Comparison of ENCODE assay signal across 9 cellular contexts in the genomic region with DNA sequence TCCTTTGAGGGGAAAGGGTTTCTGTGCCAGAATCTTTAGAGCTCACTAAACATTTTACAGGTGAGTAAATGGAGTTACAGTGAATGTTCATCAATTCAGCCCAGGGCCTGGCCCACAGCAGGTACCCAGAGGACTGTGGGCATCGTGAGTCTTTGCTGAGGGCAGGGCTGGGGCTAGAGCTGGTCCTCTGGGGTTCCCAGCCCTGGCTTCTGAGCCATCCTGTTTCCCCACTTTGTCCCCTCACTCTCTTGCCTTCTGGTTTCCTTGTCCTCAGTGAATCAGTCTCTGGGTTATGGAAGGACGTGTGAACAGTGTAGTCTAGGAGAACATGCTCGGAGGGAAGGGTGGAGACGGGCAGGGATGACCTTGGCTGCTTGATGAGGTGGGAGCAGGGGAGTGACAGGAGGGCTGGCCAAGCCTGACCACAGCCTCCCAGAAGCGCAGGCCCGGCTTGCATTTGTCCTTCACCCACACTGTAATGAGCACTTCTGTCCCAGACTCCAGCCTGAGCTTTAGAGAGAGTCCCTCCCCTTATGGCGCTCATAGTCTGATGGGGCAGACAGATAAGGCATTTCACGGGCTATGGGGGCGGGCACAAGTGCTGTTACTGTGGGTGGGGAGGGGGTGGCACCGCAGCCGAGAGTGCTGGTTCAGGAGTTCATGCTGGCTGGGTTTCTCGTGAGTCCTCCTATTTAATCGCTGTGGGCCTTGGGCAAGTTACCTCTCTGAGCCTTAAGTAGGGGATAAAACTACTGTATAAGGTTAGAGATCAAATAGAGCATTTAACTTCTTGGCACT. TPM values are rescaled to one million over a fixed set of nuclear protein-coding genes. Genes with fewer than 3 reads are reported as not detected.
DNase-seq lines count a peak whose midpoint lies in the region; ATAC-seq, FAIRE-seq and TF ChIP-seq lines count a peak whose summit lies in the region.
"Had no signal": no experiment of that assay in that cellular context is flagged by ENCODE, and none has a peak within 500 bp of the region (broad histone marks: within the 10 kb centered on the region; RNA-seq: fewer than 3 reads in every experiment).

No MANE protein-coding gene starts in this region.

- H3K36me3 ChIP-seq in naive thymus-derived CD4-positive, alpha-beta T cell (ENCODE audit: control insufficient read depth in 2 of 3, insufficient read depth in 3 of 3, low read length in 3 of 3) = peaks cover 0 to 19% (median 0%) of the 10 kb centered on the region in 3 experiments

- peaks cover 68 to 90% (median 79%) of the 10 kb centered on the region in 7 donors for H3K4me1 Mint-ChIP-seq in naive thymus-derived CD4-positive, alpha-beta T cell
- peaks cover 56% of the 10 kb centered on the region for H3K4me1 Mint-ChIP-seq in type B pancreatic cell (ENCODE audit: unreplicated experiment)

- peak overlapping the region; percentile 36 for H3K4me3 ChIP-seq in naive thymus-derived CD4-positive, alpha-beta T cell (ENCODE audit: low read length)

- H3K27ac ChIP-seq in naive thymus-derived CD4-positive, alpha-beta T cell (ENCODE audit: low read depth, low read length) = peak overlapping the region; percentile 56

- CTCF ChIA-PET in naive thymus-derived CD4-positive, alpha-beta T cell (lab: Charles Lee) = interaction anchor here (0.6 to 1.4 kb wide), 8 partner anchors 10 to 54 kb away, joined by 3 to 5 read pairs (median 3); no protein-coding TSS in a partner anchor

- peak overlapping the region; percentile 64 to 92 (median 79) for H3K4me3 Mint-ChIP-seq in naive thymus-derived CD4-positive, alpha-beta T cell
- peak overlapping the region; percentile 44 for H3K4me3 Mint-ChIP-seq in type B pancreatic cell

- peak; percentile 40 to 61 for DNase-seq in activated CD8-positive, alpha-beta memory T cell treated with anti-CD3 and anti-CD28 coated beads for 4 hours (ENCODE audit: low read depth in 2 of 2)
- DNase-seq in activated CD8-positive, alpha-beta memory T cell treated with anti-CD3 and anti-CD28 coated beads, Interleukin-2, amount 50 U/mL, for 48 hours = no peak
- DNase-seq in astrocyte of the hippocampus (ENCODE audit: low read depth, low spot score) (peak; percentile 33), type B pancreatic cell (ENCODE audit: extremely low spot score, unreplicated experiment) (no peak), NAMALWA (ENCODE audit: low spot score) (no peak), D341Med (ENCODE audit: low spot score) (no peak), frontal cortex (ENCODE audit: low spot score in 2 of 2) (no peak)
- peak in 7 of 9 donors; percentile 25 to 75 (median 43) for DNase-seq in naive thymus-derived CD4-positive, alpha-beta T cell

- FAIRE-seq in frontal cortex (lab: Jason Lieb, UNC) = no peak
- FAIRE-seq: A204.1 had no signal

- ATAC-seq in naive thymus-derived CD4-positive, alpha-beta T cell = peak; percentile 82

- H3K36me3 Mint-ChIP-seq in naive thymus-derived CD4-positive, alpha-beta T cell = peaks cover 6 to 60% (median 33%) of the 10 kb centered on the region in 5 donors
- peaks cover 26% of the 10 kb centered on the region for H3K36me3 Mint-ChIP-seq in type B pancreatic cell

- peaks cover 0 to 2% (median 0%) of the 10 kb centered on the region in 11 donors for H3K9me3 Mint-ChIP-seq in naive thymus-derived CD4-positive, alpha-beta T cell
- no peaks in the 10 kb centered on the region for H3K9me3 Mint-ChIP-seq in type B pancreatic cell

- no peaks in the 10 kb centered on the region for H3K27me3 ChIP-seq in naive thymus-derived CD4-positive, alpha-beta T cell (ENCODE audit: control insufficient read depth in 2 of 2, insufficient read depth in 2 of 2, low read length in 2 of 2)

- intact Hi-C loops in naive thymus-derived CD4-positive, alpha-beta T cell (cut with micrococcal nuclease) = loop anchor here (1.0 to 5.0 kb wide), 5 partner anchors 9 to 60 kb away; a partner anchor contains a TSS

- peaks cover 26 to 48% of the 10 kb centered on the region in 2 donors for H3K4me1 ChIP-seq in naive thymus-derived CD4-positive, alpha-beta T cell (ENCODE audit: control insufficient read depth in 2 of 2, insufficient read depth in 2 of 2, low read length in 2 of 2)

- peak overlapping the region; percentile 65 to 95 (median 87) for H3K27ac Mint-ChIP-seq in naive thymus-derived CD4-positive, alpha-beta T cell
- H3K27ac Mint-ChIP-seq in type B pancreatic cell = peak overlapping the region; percentile 78

- no peak for TF ChIP-seq CTCF in type B pancreatic cell (conservative IDR thresholded peaks at IDR 0.05)

- no peaks in the 10 kb centered on the region for H3K9me3 ChIP-seq in naive thymus-derived CD4-positive, alpha-beta T cell (ENCODE audit: control insufficient read depth in 2 of 3, low read length in 3 of 3)

- POLR2A ChIA-PET in naive thymus-derived CD4-positive, alpha-beta T cell (lab: Charles Lee) = interaction anchor here (0.6 to 3.4 kb wide), 15 partner anchors 8 to 286 kb away, joined by 3 to 19 read pairs (median 4); a partner anchor contains a TSS

- no peaks in the 10 kb centered on the region for H3K27me3 Mint-ChIP-seq in naive thymus-derived CD4-positive, alpha-beta T cell
- H3K27me3 Mint-ChIP-seq in type B pancreatic cell = no peaks in the 10 kb centered on the region

RNA-seq across cellular contexts. Expression of a gene that starts 17.3 kb away (rescaled TPM):
- 10 to 100 TPM; 42.9 to 72.2 (median 58.3) TPM for total RNA-seq in naive thymus-derived CD4-positive, alpha-beta T cell
- 10 to 100 TPM; 34.4 to 53.5 TPM for polyA plus RNA-seq in naive thymus-derived CD4-positive, alpha-beta T cell
- 55.9 and 56.9 TPM in 2 replicates for total RNA-seq in type B pancreatic cell (ENCODE audit: low replicate concordance)
- 207 TPM for total RNA-seq in frontal cortex

Comparison
In these comparisons a context has a peak if more than half of its experiments do, and no peak if none do; other contexts are left out.
1. DNase-seq: peak in activated CD8-positive, alpha-beta memory T cell treated with anti-CD3 and anti-CD28 coated beads for 4 hours (2 of 2), astrocyte of the hippocampus (single experiment) and naive thymus-derived CD4-positive, alpha-beta T cell (7 of 9); none in activated CD8-positive, alpha-beta memory T cell treated with anti-CD3 and anti-CD28 coated beads, Interleukin-2, amount 50 U/mL, for 48 hours (single experiment), type B pancreatic cell (single experiment), NAMALWA (single experiment), D341Med (single experiment) and frontal cortex (0 of 2).